Comparison of ENCODE assay signal across 2 cellular contexts in the genomic region with DNA sequence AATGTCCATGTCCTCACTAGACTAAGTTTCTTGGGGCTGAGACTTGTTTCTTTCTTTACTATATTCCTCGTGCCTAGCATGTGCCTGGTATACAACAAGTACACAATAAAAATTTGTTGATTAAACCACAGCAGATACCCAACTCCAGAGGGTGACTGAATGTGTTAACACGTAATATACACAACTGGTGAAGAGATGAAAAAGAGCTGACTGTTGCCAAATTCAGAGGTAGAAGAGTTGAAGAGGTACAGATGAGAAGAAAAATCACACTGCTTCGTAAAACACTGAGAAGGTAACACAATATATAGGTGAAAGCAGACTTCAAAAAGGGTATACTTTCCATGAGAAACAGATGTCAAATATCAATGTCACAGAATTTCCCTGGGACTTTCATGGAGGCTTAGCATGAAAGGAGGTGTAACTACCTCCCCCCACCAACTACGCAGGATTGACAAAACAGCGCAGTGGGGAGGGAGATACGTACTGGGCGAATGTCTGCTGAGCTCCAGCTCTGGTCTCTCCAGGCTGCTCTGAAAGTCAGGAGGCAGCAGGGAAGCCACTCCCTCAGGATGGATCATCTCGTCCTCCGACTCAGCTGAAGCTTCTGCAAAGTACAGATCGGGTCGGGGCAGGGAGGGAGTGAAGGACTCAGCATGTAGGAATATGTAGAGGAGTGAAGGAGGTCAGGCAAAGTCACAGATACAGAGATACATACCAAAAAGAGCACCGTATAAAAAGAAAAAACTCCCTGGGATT.
A peak's percentile ranks its signal among the peaks of the same experiment; 100 is the strongest.
TF ChIP-seq lines count a peak whose summit lies in the region.

No MANE protein-coding gene starts in this region.

TF ChIP-seq in A549, 52 proteins besides CTCF, POLR2A, EP300 and RAD21:
- TF ChIP-seq RFX5 (IDR thresholded peaks at IDR 0.05) (no peak), HOXB5 (CRISPR knock-in tag; IDR thresholded peaks at IDR 0.05) (no peak), MAFK (IDR thresholded peaks at IDR 0.05; ENCODE audit: partially characterized antibody) (peak; percentile 68), POLR2AphosphoS2 (conservative IDR thresholded peaks at IDR 0.05; ENCODE audit: low read length) (no peak), PHF8 (IDR thresholded peaks at IDR 0.05; ENCODE audit: borderline replicate concordance, low read depth) (no peak)

TF ChIP-seq in K562, 482 proteins besides CTCF, POLR2A, EP300 and RAD21:
- TF ChIP-seq NR1H2 (CRISPR knock-in tag; IDR thresholded peaks at IDR 0.05) (no peak), ARHGAP35 (IDR thresholded peaks at IDR 0.05; ENCODE audit: partially characterized antibody) (no peak), C11orf30 (IDR thresholded peaks at IDR 0.05; ENCODE audit: low read depth) (0 out of 2 replicates have a peak, but pooled peaks have one; percentile 4), ZEB2 (IDR thresholded peaks at IDR 0.05) (no peak), POLR2G (IDR thresholded peaks at IDR 0.05; ENCODE audit: low read depth, low read length) (no peak), PRMT5 (CRISPR knock-in tag; IDR thresholded peaks at IDR 0.05) (no peak), ZNF316 (IDR thresholded peaks at IDR 0.05) (peak; percentile 55; the same call in 1 of the 2 replicates), KDM2B (CRISPR knock-in tag; IDR thresholded peaks at IDR 0.05) (no peak), ESRRB (CRISPR knock-in tag; IDR thresholded peaks at IDR 0.05; ENCODE audit: borderline replicate concordance) (no peak), GTF2F1 (IDR thresholded peaks at IDR 0.05; ENCODE audit: low read depth, low read length) (no peak), TARDBP (IDR thresholded peaks at IDR 0.05) (no peak), RCOR1 (IDR thresholded peaks at IDR 0.05; ENCODE audit: borderline replicate concordance in 1 of 2, low read depth in 2 of 2, low read length in 2 of 2) (no peak), WHSC1 (IDR thresholded peaks at IDR 0.05; ENCODE audit: low read length) (no peak)
- TF ChIP-seq, protein P1, sequence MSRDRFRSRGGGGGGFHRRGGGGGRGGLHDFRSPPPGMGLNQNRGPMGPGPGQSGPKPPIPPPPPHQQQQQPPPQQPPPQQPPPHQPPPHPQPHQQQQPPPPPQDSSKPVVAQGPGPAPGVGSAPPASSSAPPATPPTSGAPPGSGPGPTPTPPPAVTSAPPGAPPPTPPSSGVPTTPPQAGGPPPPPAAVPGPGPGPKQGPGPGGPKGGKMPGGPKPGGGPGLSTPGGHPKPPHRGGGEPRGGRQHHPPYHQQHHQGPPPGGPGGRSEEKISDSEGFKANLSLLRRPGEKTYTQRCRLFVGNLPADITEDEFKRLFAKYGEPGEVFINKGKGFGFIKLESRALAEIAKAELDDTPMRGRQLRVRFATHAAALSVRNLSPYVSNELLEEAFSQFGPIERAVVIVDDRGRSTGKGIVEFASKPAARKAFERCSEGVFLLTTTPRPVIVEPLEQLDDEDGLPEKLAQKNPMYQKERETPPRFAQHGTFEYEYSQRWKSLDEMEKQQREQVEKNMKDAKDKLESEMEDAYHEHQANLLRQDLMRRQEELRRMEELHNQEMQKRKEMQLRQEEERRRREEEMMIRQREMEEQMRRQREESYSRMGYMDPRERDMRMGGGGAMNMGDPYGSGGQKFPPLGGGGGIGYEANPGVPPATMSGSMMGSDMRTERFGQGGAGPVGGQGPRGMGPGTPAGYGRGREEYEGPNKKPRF (IDR thresholded peaks at IDR 0.05; ENCODE audit: low read depth, low read length), result no peak
- TF ChIP-seq, protein P2, sequence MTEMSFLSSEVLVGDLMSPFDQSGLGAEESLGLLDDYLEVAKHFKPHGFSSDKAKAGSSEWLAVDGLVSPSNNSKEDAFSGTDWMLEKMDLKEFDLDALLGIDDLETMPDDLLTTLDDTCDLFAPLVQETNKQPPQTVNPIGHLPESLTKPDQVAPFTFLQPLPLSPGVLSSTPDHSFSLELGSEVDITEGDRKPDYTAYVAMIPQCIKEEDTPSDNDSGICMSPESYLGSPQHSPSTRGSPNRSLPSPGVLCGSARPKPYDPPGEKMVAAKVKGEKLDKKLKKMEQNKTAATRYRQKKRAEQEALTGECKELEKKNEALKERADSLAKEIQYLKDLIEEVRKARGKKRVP (CRISPR knock-in tag; IDR thresholded peaks at IDR 0.05), result no peak
- TF ChIP-seq, protein P3, sequence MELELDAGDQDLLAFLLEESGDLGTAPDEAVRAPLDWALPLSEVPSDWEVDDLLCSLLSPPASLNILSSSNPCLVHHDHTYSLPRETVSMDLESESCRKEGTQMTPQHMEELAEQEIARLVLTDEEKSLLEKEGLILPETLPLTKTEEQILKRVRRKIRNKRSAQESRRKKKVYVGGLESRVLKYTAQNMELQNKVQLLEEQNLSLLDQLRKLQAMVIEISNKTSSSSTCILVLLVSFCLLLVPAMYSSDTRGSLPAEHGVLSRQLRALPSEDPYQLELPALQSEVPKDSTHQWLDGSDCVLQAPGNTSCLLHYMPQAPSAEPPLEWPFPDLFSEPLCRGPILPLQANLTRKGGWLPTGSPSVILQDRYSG (tag; conservative IDR thresholded peaks at IDR 0.05; ENCODE audit: low read depth), result no peak
TF ChIP-seq in K562: peak in this region for 2.
